Comparison of ENCODE assay signal across 9 cellular contexts in genomic region chr16:88430185-88430523, GRCh38. TPM values are rescaled to one million over a fixed set of nuclear protein-coding genes. Genes with fewer than 3 reads are reported as not detected.
DNase-seq lines count a peak whose midpoint lies in the region; ATAC-seq and TF ChIP-seq lines count a peak whose summit lies in the region.
"Had no signal": no experiment of that assay in that cellular context is flagged by ENCODE, and none has a peak within 500 bp of the region (broad histone marks: within the 10 kb centered on the region; RNA-seq: fewer than 3 reads in every experiment).

No MANE protein-coding gene starts in this region.

- H3K27me3 ChIP-seq in BLaER1 (peaks cover 30% of the 10 kb centered on the region), GM23338 (ENCODE audit: insufficient read depth) (no peaks in the 10 kb centered on the region), mononuclear cell (ENCODE audit: insufficient read depth, low read length) (no peaks in the 10 kb centered on the region)

- H3K27ac Mint-ChIP-seq in GM23338 = no peak overlapping the region

- no peaks in the 10 kb centered on the region for H3F3A ChIP-seq in GM23338 (replicated peaks; ENCODE audit: low read depth)

- H3K27ac ChIP-seq in BLaER1 (peak overlapping the region; percentile 93), GM23338 (ENCODE audit: low read depth) (no peak overlapping the region)

- no peaks in the 10 kb centered on the region for H3K79me2 ChIP-seq in GM23338 (replicated peaks; ENCODE audit: insufficient read depth)

- ATAC-seq in GM23338 (peak; percentile 29), GM21723 (IDR thresholded peaks at IDR 0.05; ENCODE audit: unreplicated experiment) (no peak), HG02588 (IDR thresholded peaks at IDR 0.05; ENCODE audit: unreplicated experiment) (no peak)

- peaks cover 73% of the 10 kb centered on the region for H4K20me1 ChIP-seq in BLaER1
- H4K20me1 ChIP-seq in GM23338 (replicated peaks; ENCODE audit: insufficient read depth) = no peaks in the 10 kb centered on the region

- H3K9me2 ChIP-seq in GM23338 (ENCODE audit: insufficient read depth) = no peaks in the 10 kb centered on the region

- H3K27me3 Mint-ChIP-seq in GM23338 (ENCODE audit: insufficient read depth, low read depth, poor library complexity) = peaks cover 12% of the 10 kb centered on the region

- H3K4me3 Mint-ChIP-seq in GM23338 = peak overlapping the region; percentile 62; the same call in 2 of the 3 replicates

- H3K4me3 ChIP-seq in BLaER1 (peak overlapping the region; percentile 79), GM23338 (0 out of 2 replicates have a peak overlapping the region, but pooled peaks have one; percentile 17), astrocyte of the spinal cord (ENCODE audit: low read depth, low read length) (peak overlapping the region; percentile 18), mononuclear cell (ENCODE audit: low read length) (peak overlapping the region; percentile 41)

- TF ChIP-seq CTCF in GM23338 (conservative IDR thresholded peaks at IDR 0.05; ENCODE audit: low read depth in 2 of 2) = no peak
- TF ChIP-seq CTCF in astrocyte of the spinal cord (IDR thresholded peaks at IDR 0.05; ENCODE audit: low read depth, low read length) = no peak

- peaks cover 70% of the 10 kb centered on the region for H3K4me1 ChIP-seq in BLaER1
- H3K4me1 ChIP-seq in GM23338 (ENCODE audit: insufficient read depth) = no peaks in the 10 kb centered on the region
- H3K4me1 ChIP-seq in mononuclear cell (ENCODE audit: insufficient read depth, low read length) = peaks cover 14% of the 10 kb centered on the region

- H3K36me3 ChIP-seq in BLaER1 (no peaks in the 10 kb centered on the region), GM23338 (ENCODE audit: insufficient read depth) (no peaks in the 10 kb centered on the region)

- in situ Hi-C loops in astrocyte of the spinal cord (cut with HindIII; ENCODE audit: low sequenced_read_pairs) (no loop called here), ACHN (cut with HindIII; ENCODE audit: low pct_ligation_motif_present, low pct_unique_long_range_greater_than_20kb, low sequenced_read_pairs) (loop anchor here (25.0 kb wide), 1 partner anchor 107 kb away; no protein-coding TSS in a partner anchor)

- peaks cover 2% of the 10 kb centered on the region; the same call in 2 of the 3 replicates for H3K4me1 Mint-ChIP-seq in GM23338

- H3K36me3 Mint-ChIP-seq in GM23338 (ENCODE audit: low read depth) = no peaks in the 10 kb centered on the region

- H3K4me2 ChIP-seq in BLaER1 = peak overlapping the region; percentile 99
- H3K4me2 ChIP-seq in GM23338 = no peak overlapping the region; the same call in 1 of the 2 replicates

- H2AFZ ChIP-seq in GM23338 = peak overlapping the region; percentile 43; the same call in 1 of the 2 replicates

- peak overlapping the region; percentile 87 for H3K9ac ChIP-seq in BLaER1

- DNase-seq in GM23338 (ENCODE audit: low spot score) (no peak), astrocyte of the spinal cord (ENCODE audit: low read depth, low spot score) (no peak), ACHN (no peak), globus pallidus (ENCODE audit: low spot score) (no peak)
- DNase-seq: NCI-H187 had no signal

- H3K9me3 Mint-ChIP-seq in GM23338 = no peaks in the 10 kb centered on the region

- H3K9me3 ChIP-seq in BLaER1 (no peaks in the 10 kb centered on the region), mononuclear cell (ENCODE audit: low read depth, low read length) (no peaks in the 10 kb centered on the region)

TF ChIP-seq in GM23338, 12 proteins besides CTCF, POLR2A, EP300 and RAD21 (continues in another document):
- TF ChIP-seq ZNF462 (CRISPR knock-in tag; IDR thresholded peaks at IDR 0.05) = no peak
- TF ChIP-seq, protein P1, sequence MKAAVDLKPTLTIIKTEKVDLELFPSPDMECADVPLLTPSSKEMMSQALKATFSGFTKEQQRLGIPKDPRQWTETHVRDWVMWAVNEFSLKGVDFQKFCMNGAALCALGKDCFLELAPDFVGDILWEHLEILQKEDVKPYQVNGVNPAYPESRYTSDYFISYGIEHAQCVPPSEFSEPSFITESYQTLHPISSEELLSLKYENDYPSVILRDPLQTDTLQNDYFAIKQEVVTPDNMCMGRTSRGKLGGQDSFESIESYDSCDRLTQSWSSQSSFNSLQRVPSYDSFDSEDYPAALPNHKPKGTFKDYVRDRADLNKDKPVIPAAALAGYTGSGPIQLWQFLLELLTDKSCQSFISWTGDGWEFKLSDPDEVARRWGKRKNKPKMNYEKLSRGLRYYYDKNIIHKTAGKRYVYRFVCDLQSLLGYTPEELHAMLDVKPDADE (IDR thresholded peaks at IDR 0.05) = no peak
- TF ChIP-seq CREB1 (CRISPR knock-in tag; IDR thresholded peaks at IDR 0.05; ENCODE audit: low read depth) = no peak
- TF ChIP-seq JUNB (IDR thresholded peaks at IDR 0.05; ENCODE audit: unreplicated experiment) = no peak
- no peak for TF ChIP-seq EZH2 (IDR thresholded peaks at IDR 0.05; ENCODE audit: low read depth, unreplicated experiment)

RNA-seq across cellular contexts. Expression of gene ZFPM1, which starts 22.9 kb away (rescaled TPM):
- 2.2 and 2.4 TPM in 2 replicates for total RNA-seq in GM23338 (2014; rRNA removed; shearing (Covaris generic))
- 0.53 and 0.61 TPM in 2 replicates for polyA plus RNA-seq in GM23338 (2016; fragmentation: Nextera tagmentation; extraction: Ambion mirVana)
- 5.8 TPM for total RNA-seq in mononuclear cell

RNA-seq across cellular contexts. Expression of gene ZNF469, which starts 47.4 kb away (rescaled TPM):
- 1.4 and 1.9 TPM in 2 replicates for total RNA-seq in GM23338 (2014; rRNA removed; shearing (Covaris generic))
- polyA plus RNA-seq in GM23338 (2016; fragmentation: Nextera tagmentation; extraction: Ambion mirVana) = 0.23 and 0.26 TPM in 2 replicates
- total RNA-seq in mononuclear cell = 0.94 TPM

Comparison
In these comparisons a context has a peak if more than half of its experiments do, and no peak if none do; other contexts are left out.
1. H3K4me3 ChIP-seq: peak in every context shown above with its lines; median percentile 79 in BLaER1; 41 in mononuclear cell; 18 in astrocyte of the spinal cord; 17 in GM23338.